Comparison of ENCODE assay signal across 19 cellular contexts in genomic region chr9:124368692-124369091, GRCh38.
"Had no signal": no experiment of that assay in that cellular context is flagged by ENCODE, and none has a peak within 500 bp of the region (broad histone marks: within the 10 kb centered on the region; RNA-seq: fewer than 3 reads in every experiment).

No MANE protein-coding gene starts in this region.

- H3K4me1 ChIP-seq: testis had no signal

- H2AFZ ChIP-seq: hepatocyte had no signal

- H3K36me3 ChIP-seq: upper lobe of left lung had no signal

- ATAC-seq: body of pancreas, left colon had no signal

- H3K27ac Mint-ChIP-seq: activated naive CD4-positive, alpha-beta T cell treated with anti-CD3 and anti-CD28 coated beads, Interleukin-2, amount 50 U/mL, for 24 hours had no signal

- H3K27me3 ChIP-seq: body of pancreas, hepatocyte, stomach, testis, upper lobe of left lung had no signal

- H3K27me3 Mint-ChIP-seq: activated naive CD4-positive, alpha-beta T cell treated with anti-CD3 and anti-CD28 coated beads, Interleukin-2, amount 50 U/mL, for 24 hours; progenitor cell of endocrine pancreas had no signal

- H3K9me3 ChIP-seq: body of pancreas, stomach, testis, upper lobe of left lung had no signal

- FAIRE-seq: islet of Langerhans had no signal

- H3K9me3 Mint-ChIP-seq: activated naive CD4-positive, alpha-beta T cell treated with anti-CD3 and anti-CD28 coated beads, Interleukin-2, amount 50 U/mL, for 24 hours had no signal

- DNase-seq: activated CD4-positive, alpha-beta T cell treated with anti-CD3 and anti-CD28 coated beads, Interleukin-2, amount 50 U/mL, for 1 hour; activated CD8-positive, alpha-beta memory T cell treated with anti-CD3 and anti-CD28 coated beads, Interleukin-2, amount 50 U/mL, for 4 hours; activated gamma-delta T cell; activated T-cell treated with anti-CD3 and anti-CD28 coated beads, Interleukin-2, amount 50 U/mL, for 48 hours; amygdala; body of pancreas; caudate nucleus; foreskin fibroblast; left colon; stimulated activated CD4-positive, alpha-beta T cell treated with anti-CD3 and anti-CD28 coated beads, Interleukin-2, amount 100 ng/mL, for 24 hours; stomach; T-helper 1 cell; T1000; testis; upper lobe of left lung had no signal

- H3K27ac ChIP-seq: body of pancreas, hepatocyte, stomach, testis, upper lobe of left lung had no signal

- H3K4me3 ChIP-seq: body of pancreas, hepatocyte, stomach, testis, upper lobe of left lung had no signal

- H3K4me2 ChIP-seq: hepatocyte had no signal

- H3K4me3 Mint-ChIP-seq: activated naive CD4-positive, alpha-beta T cell treated with anti-CD3 and anti-CD28 coated beads, Interleukin-2, amount 50 U/mL, for 24 hours had no signal
